ENCODE assay signal across 26 cellular contexts in genomic region chr3:38836561-38836960, GRCh38. TPM values are rescaled to one million over a fixed set of nuclear protein-coding genes. Genes with fewer than 3 reads are reported as not detected.
"Had no signal": no experiment of that assay in that cellular context is flagged by ENCODE, and none has a peak within 500 bp of the region (broad histone marks: within the 10 kb centered on the region; RNA-seq: fewer than 3 reads in every experiment).

No MANE protein-coding gene starts in this region.

- ATAC-seq: activated naive CD4-positive, alpha-beta T cell treated with anti-CD3 and anti-CD28 coated beads, Interleukin-2, amount 50 U/mL, for 72 hours; heart right ventricle; left lobe of liver; lower lobe of right lung; naive thymus-derived CD8-positive, alpha-beta T cell had no signal

- H3K9me3 Mint-ChIP-seq: activated naive CD4-positive, alpha-beta T cell treated with anti-CD3 and anti-CD28 coated beads, Interleukin-2, amount 50 U/mL, for 72 hours; endodermal cell; naive thymus-derived CD8-positive, alpha-beta T cell; stimulated activated naive CD8-positive, alpha-beta T cell treated with anti-CD3 and anti-CD28 coated beads, Interleukin-15, Interleukin-2, amounts not matched to agents 100 ng/mL and 50 ng/mL, for 24 hours had no signal

- H3K4me1 ChIP-seq: adrenal gland, breast epithelium, thyroid gland had no signal

- H3K9me3 ChIP-seq: breast epithelium, heart right ventricle, lower lobe of right lung, thyroid gland had no signal

- H3K36me3 ChIP-seq: adrenal gland, breast epithelium, heart right ventricle, lower lobe of right lung, thyroid gland, WERI-Rb-1 had no signal

- H3K27ac Mint-ChIP-seq: endodermal cell; mesothelial cell of epicardium; stimulated activated naive CD8-positive, alpha-beta T cell treated with anti-CD3 and anti-CD28 coated beads, Interleukin-15, Interleukin-2, amounts not matched to agents 100 ng/mL and 50 ng/mL, for 24 hours had no signal

- H3K27me3 ChIP-seq: adrenal gland, breast epithelium, thyroid gland had no signal

- H3K4me3 Mint-ChIP-seq: endodermal cell; mesothelial cell of epicardium; naive thymus-derived CD8-positive, alpha-beta T cell; stimulated activated naive CD8-positive, alpha-beta T cell treated with anti-CD3 and anti-CD28 coated beads, Interleukin-15, Interleukin-2, amounts not matched to agents 100 ng/mL and 50 ng/mL, for 24 hours had no signal

- DNase-seq: activated CD4-positive, alpha-beta T cell treated with anti-CD3 and anti-CD28 coated beads for 1 hour; activated T-cell treated with anti-CD3 and anti-CD28 coated beads, Interleukin-2, amount 50 U/mL, for 1 hour; adrenal gland; cerebellar nuclear complex; endodermal cell; heart right ventricle; kidney; lower lobe of right lung; naive thymus-derived CD8-positive, alpha-beta T cell; stimulated activated CD4-positive, alpha-beta T cell treated with anti-CD3 and anti-CD28 coated beads, Interleukin-4, amount 100 ng/mL, for 24 hours; substantia nigra; T-helper 1 cell; thyroid gland; WERI-Rb-1 had no signal

- H3K4me3 ChIP-seq: adrenal gland, breast epithelium, coronary artery, heart right ventricle, lower lobe of right lung, thyroid gland had no signal

- H3K36me3 Mint-ChIP-seq: activated naive CD4-positive, alpha-beta T cell treated with anti-CD3 and anti-CD28 coated beads, Interleukin-2, amount 50 U/mL, for 72 hours; mesothelial cell of epicardium; naive thymus-derived CD8-positive, alpha-beta T cell had no signal

- H3K27ac ChIP-seq: adrenal gland, breast epithelium, coronary artery, heart right ventricle, lower lobe of right lung, thyroid gland, WERI-Rb-1 had no signal

RNA-seq across cellular contexts. Expression of gene SCN10A, which starts 20.5 kb away (rescaled TPM):
- total RNA-seq: activated naive CD4-positive, alpha-beta T cell treated with anti-CD3 and anti-CD28 coated beads, Interleukin-2, amount 50 U/mL, for 72 hours; adrenal gland; astrocyte; breast epithelium; endodermal cell; epithelial cell of proximal tubule; fibroblast of lung; kidney; left lobe of liver; lower lobe of right lung; mesothelial cell of epicardium; naive thymus-derived CD8-positive, alpha-beta T cell; osteoblast; renal cortical epithelial cell; thyroid gland; urinary bladder had no signal
- polyA plus RNA-seq: adrenal gland; fibroblast of lung; naive thymus-derived CD8-positive, alpha-beta T cell; urinary bladder had no signal
